ENCODE assay signal across 26 cellular contexts in the genomic region with DNA sequence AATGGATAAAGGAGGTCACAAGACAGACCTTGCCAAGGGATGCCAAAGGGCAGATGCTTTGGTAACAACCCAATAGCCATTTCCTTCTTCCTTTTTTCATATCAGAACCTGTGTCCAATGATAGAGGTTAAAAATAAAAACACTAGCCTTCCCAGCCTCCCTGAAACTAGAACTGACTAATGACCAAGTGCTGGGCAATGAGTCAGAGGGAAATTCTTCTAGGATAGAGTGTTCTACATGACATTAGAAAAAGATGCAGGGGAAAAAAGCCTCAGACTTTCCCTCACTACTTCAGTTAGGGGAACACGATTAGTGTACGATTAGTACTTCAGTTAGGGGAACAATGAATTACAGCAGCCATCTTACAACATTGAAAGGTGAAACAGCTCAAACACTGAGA. TPM values are rescaled to one million over a fixed set of nuclear protein-coding genes. Genes with fewer than 3 reads are reported as not detected.
DNase-seq lines count a peak whose midpoint lies in the region; ATAC-seq, FAIRE-seq and TF ChIP-seq lines count a peak whose summit lies in the region.
"Had no signal": no experiment of that assay in that cellular context is flagged by ENCODE, and none has a peak within 500 bp of the region (broad histone marks: within the 10 kb centered on the region; RNA-seq: fewer than 3 reads in every experiment).

No MANE protein-coding gene starts in this region.

- no peak overlapping the region for H3K4me3 ChIP-seq in GM12878
- no peak overlapping the region for H3K4me3 ChIP-seq in endodermal cell (ENCODE audit: low read length)
- H3K4me3 ChIP-seq: coronary artery, heart right ventricle, right atrium auricular region, upper lobe of left lung had no signal

- H3K27ac Mint-ChIP-seq in endothelial cell (ENCODE audit: unreplicated experiment) (no peak overlapping the region), osteocyte (ENCODE audit: unreplicated experiment) (no peak overlapping the region), endodermal cell (no peak overlapping the region)
- H3K27ac Mint-ChIP-seq: activated CD8-positive, alpha-beta memory T cell treated with anti-CD3 and anti-CD28 coated beads, Interleukin-2, amount 10 ng/mL, durations not matched to agents 7 days and 5 days; CD4-positive, alpha-beta T cell; stimulated activated naive CD8-positive, alpha-beta T cell treated with anti-CD3 and anti-CD28 coated beads, Interleukin-15, Interleukin-2, amounts not matched to agents 100 ng/mL and 50 ng/mL, for 24 hours; T-helper 2 cell treated with Interferon-gamma antibody and Interleukin-4, amounts not matched to agents 5 μg/mL and 100 μg/mL, for 36 hours had no signal

- RAD21 ChIA-PET in GM12878 (lab: Charles Lee; ENCODE audit: unreplicated experiment): no interaction called here

- no peaks in the 10 kb centered on the region for H3K79me2 ChIP-seq in GM12878 (ENCODE audit: control insufficient read depth, insufficient read depth, low read length)

- H3K9me3 Mint-ChIP-seq in endothelial cell (ENCODE audit: unreplicated experiment) (no peaks in the 10 kb centered on the region), osteocyte (ENCODE audit: unreplicated experiment) (no peaks in the 10 kb centered on the region), endodermal cell (peaks cover 17% of the 10 kb centered on the region)
- H3K9me3 Mint-ChIP-seq: CD4-positive, alpha-beta T cell; stimulated activated naive CD8-positive, alpha-beta T cell treated with anti-CD3 and anti-CD28 coated beads, Interleukin-15, Interleukin-2, amounts not matched to agents 100 ng/mL and 50 ng/mL, for 24 hours; T-helper 2 cell treated with Interferon-gamma antibody and Interleukin-4, amounts not matched to agents 5 μg/mL and 100 μg/mL, for 36 hours had no signal

- H3K4me1 ChIP-seq in GM12878 (ENCODE audit: control insufficient read depth, insufficient read depth, low read length): no peaks in the 10 kb centered on the region
- no peaks in the 10 kb centered on the region for H3K4me1 ChIP-seq in foreskin keratinocyte
- no peaks in the 10 kb centered on the region for H3K4me1 ChIP-seq in endodermal cell (ENCODE audit: control insufficient read depth, insufficient read depth, low read length)
- H3K4me1 ChIP-seq: heart right ventricle, right atrium auricular region, upper lobe of left lung had no signal

- H3K9ac ChIP-seq in GM12878 (ENCODE audit: control insufficient read depth, insufficient read depth, low read length) (no peak overlapping the region), endodermal cell (ENCODE audit: extremely low read depth, low read length, poor library complexity, severe bottlenecking) (no peak overlapping the region)

- WGBS in GM12878 (ENCODE audit: insufficient coverage, insufficient replicate concordance, low lambda C conversion rate, missing lambda C conversion rate): 59% methylated on average over 2 of the region's 2 CpGs
- no CpG with 5 or more reads among the region's 2 CpGs for WGBS in endodermal cell (ENCODE audit: insufficient coverage in 1 of 2, insufficient read length in 1 of 2), 2 experiments

- no peak overlapping the region for H2AFZ ChIP-seq in GM12878 (ENCODE audit: control insufficient read depth, low read depth, low read length)

- H3K27me3 Mint-ChIP-seq in endothelial cell (ENCODE audit: unreplicated experiment) (no peaks in the 10 kb centered on the region), osteocyte (ENCODE audit: unreplicated experiment) (no peaks in the 10 kb centered on the region), endodermal cell (ENCODE audit: insufficient read depth) (no peaks in the 10 kb centered on the region)
- H3K27me3 Mint-ChIP-seq: activated CD8-positive, alpha-beta memory T cell treated with anti-CD3 and anti-CD28 coated beads, Interleukin-2, amount 10 ng/mL, durations not matched to agents 7 days and 5 days had no signal

- in situ Hi-C loops in GM12878 (cut with MboI): no loop called here

- TF ChIP-seq CTCF in GM12878 (IDR thresholded peaks at IDR 0.05 in 2 of 3, conservative IDR thresholded peaks at IDR 0.05 in 1 of 3; ENCODE audit: control insufficient read depth in 2 of 3, extremely low read depth in 1 of 3, insufficient read depth in 1 of 3, low read depth in 3 of 3, low read length in 3 of 3) (no peak), foreskin keratinocyte (conservative IDR thresholded peaks at IDR 0.05) (no peak), endothelial cell (IDR thresholded peaks at IDR 0.05; ENCODE audit: unreplicated experiment) (no peak), osteocyte (IDR thresholded peaks at IDR 0.05) (no peak), endodermal cell (conservative IDR thresholded peaks at IDR 0.05) (no peak)

- TF ChIP-seq POLR2A in GM12878 (IDR thresholded peaks at IDR 0.05; ENCODE audit: low read depth, low read length): no peak

- no peaks in the 10 kb centered on the region for H4K20me1 ChIP-seq in GM12878 (ENCODE audit: control insufficient read depth, insufficient read depth)

- ATAC-seq in GM12878: no peak
- ATAC-seq in foreskin keratinocyte: peak; percentile 44
- ATAC-seq: activated CD8-positive, alpha-beta memory T cell treated with anti-CD3 and anti-CD28 coated beads, Interleukin-2, amount 10 ng/mL, durations not matched to agents 7 days and 5 days; heart right ventricle had no signal

- BruUV-seq in GM12878 (replicated peaks; lab: Mats Ljungman, UMichigan): no TSS peak

- H3K36me3 Mint-ChIP-seq in endothelial cell (ENCODE audit: low read depth, unreplicated experiment) (peaks cover 4% of the 10 kb centered on the region), osteocyte (ENCODE audit: unreplicated experiment) (no peaks in the 10 kb centered on the region), endodermal cell (ENCODE audit: low read depth) (no peaks in the 10 kb centered on the region)
- H3K36me3 Mint-ChIP-seq: activated CD8-positive, alpha-beta memory T cell treated with anti-CD3 and anti-CD28 coated beads, Interleukin-2, amount 10 ng/mL, durations not matched to agents 7 days and 5 days had no signal

- POLR2A ChIA-PET in GM12878 (lab: Charles Lee): no interaction called here

- no peak for TF ChIP-seq RAD21 in GM12878 (IDR thresholded peaks at IDR 0.05; ENCODE audit: insufficient read depth, low read depth, low read length)

- H3K4me3 Mint-ChIP-seq in endothelial cell (ENCODE audit: unreplicated experiment): no peak overlapping the region
- no peak overlapping the region for H3K4me3 Mint-ChIP-seq in osteocyte (ENCODE audit: unreplicated experiment)
- no peak overlapping the region for H3K4me3 Mint-ChIP-seq in endodermal cell
- H3K4me3 Mint-ChIP-seq: activated CD8-positive, alpha-beta memory T cell treated with anti-CD3 and anti-CD28 coated beads, Interleukin-2, amount 10 ng/mL, durations not matched to agents 7 days and 5 days; CD4-positive, alpha-beta T cell; stimulated activated naive CD8-positive, alpha-beta T cell treated with anti-CD3 and anti-CD28 coated beads, Interleukin-15, Interleukin-2, amounts not matched to agents 100 ng/mL and 50 ng/mL, for 24 hours; T-helper 2 cell treated with Interferon-gamma antibody and Interleukin-4, amounts not matched to agents 5 μg/mL and 100 μg/mL, for 36 hours had no signal

- TF ChIP-seq EP300 in GM12878 (IDR thresholded peaks at IDR 0.05; ENCODE audit: borderline replicate concordance in 1 of 2, control insufficient read depth in 1 of 2, low read depth in 2 of 2, low read length in 2 of 2): no peak

- SMC1A ChIA-PET in GM12878 (lab: Charles Lee; ENCODE audit: uncharacterized antibody, unreplicated experiment): interaction anchor here (0.6 kb wide), 1 partner anchor 1087 kb away, joined by 3 read pairs; no protein-coding TSS in a partner anchor

- intact Hi-C loops in GM12878 (cut with micrococcal nuclease; ENCODE audit: unreplicated experiment): no loop called here

- FAIRE-seq in HTR-8/SVneo (lab: Jason Lieb, UNC) (peak; percentile 81), GM12878 (lab: Jason Lieb, UNC) (peak; percentile 27)
- FAIRE-seq: GM19239 had no signal

- DNase-seq in A172 (ENCODE audit: low spot score) (peak; percentile 71), HTR-8/SVneo (ENCODE audit: insufficient read length, low spot score) (no peak), GM12878 (ENCODE audit: low read depth, low spot score) (no peak), foreskin keratinocyte (peak in 1 of 2 donors; percentile 21), endothelial cell (ENCODE audit: low spot score) (no peak), osteocyte (ENCODE audit: extremely low spot score, unreplicated experiment) (no peak), endodermal cell (no peak)
- no peak for DNase-seq in central memory CD4-positive, alpha-beta T cell
- DNase-seq: activated CD4-positive, CD25-positive, alpha-beta regulatory T cell treated with anti-CD3 and anti-CD28 coated beads, Interleukin-2, amount 50 U/mL, for 72 hours; activated CD8-positive, alpha-beta memory T cell treated with anti-CD3 and anti-CD28 coated beads, Interleukin-2, amount 10 ng/mL, durations not matched to agents 7 days and 5 days; activated effector memory CD4-positive, alpha-beta T cell treated with anti-CD3 and anti-CD28 coated beads, Interleukin-2, amount 50 U/mL, for 16 hours; CD4-positive, alpha-beta T cell; erythroblast; heart right ventricle; islet precursor cell; MM.1S; NCI-H187 treated with DMSO at 0.1 percent for 48 hours; NCI-H446 treated with DMSO at 0.1 percent for 48 hours; nucleus accumbens; SIG-M5; upper lobe of left lung had no signal

- no peaks in the 10 kb centered on the region for H3K9me3 ChIP-seq in GM12878 (replicated peaks; ENCODE audit: control insufficient read depth, insufficient read depth, low read length)
- H3K9me3 ChIP-seq in endodermal cell (ENCODE audit: control insufficient read depth, low read length): no peaks in the 10 kb centered on the region
- H3K9me3 ChIP-seq: heart right ventricle, right atrium auricular region, upper lobe of left lung had no signal

- H3K4me1 Mint-ChIP-seq in endothelial cell (ENCODE audit: unreplicated experiment) (no peaks in the 10 kb centered on the region), osteocyte (ENCODE audit: unreplicated experiment) (no peaks in the 10 kb centered on the region), endodermal cell (no peaks in the 10 kb centered on the region)
- H3K4me1 Mint-ChIP-seq: activated CD8-positive, alpha-beta memory T cell treated with anti-CD3 and anti-CD28 coated beads, Interleukin-2, amount 10 ng/mL, durations not matched to agents 7 days and 5 days had no signal

- H3K36me3 ChIP-seq in GM12878 (ENCODE audit: control insufficient read depth in 2 of 2, insufficient read depth in 2 of 2, low read length in 1 of 2): no peaks in the 10 kb centered on the region
- H3K36me3 ChIP-seq in endodermal cell (ENCODE audit: control insufficient read depth, insufficient read depth, low read length): no peaks in the 10 kb centered on the region
- H3K36me3 ChIP-seq: heart right ventricle, right atrium auricular region, upper lobe of left lung had no signal

- no peak overlapping the region for H3K4me2 ChIP-seq in GM12878 (ENCODE audit: control insufficient read depth, insufficient read depth)

- no peaks in the 10 kb centered on the region for H3K27me3 ChIP-seq in GM12878 (replicated peaks in 1 of 2; ENCODE audit: control insufficient read depth in 2 of 2, insufficient read depth in 2 of 2, low read length in 1 of 2)
- H3K27me3 ChIP-seq in foreskin keratinocyte: no peaks in the 10 kb centered on the region
- no peaks in the 10 kb centered on the region for H3K27me3 ChIP-seq in endodermal cell (ENCODE audit: control insufficient read depth, insufficient read depth, low read length, poor library complexity, severe bottlenecking)
- H3K27me3 ChIP-seq: right atrium auricular region, upper lobe of left lung had no signal

- CTCF ChIA-PET in GM12878 (lab: Yijun Ruan, JAX): no interaction called here

- no peak overlapping the region for H3K27ac ChIP-seq in GM12878 (ENCODE audit: control insufficient read depth, insufficient read depth)
- H3K27ac ChIP-seq in foreskin keratinocyte: no peak overlapping the region
- no peak overlapping the region for H3K27ac ChIP-seq in endodermal cell (ENCODE audit: low read depth, low read length)
- H3K27ac ChIP-seq: coronary artery, heart right ventricle, right atrium auricular region, upper lobe of left lung had no signal

RNA-seq across cellular contexts. Expression of a gene that starts 29.3 kb away (rescaled TPM):
- total RNA-seq in A172 (2014; rRNA removed; shearing (Covaris generic)): not detected in 2 replicates
- total RNA-seq in GM12878 (2013; cell fraction: nucleolus; rRNA removed): not detected in 2 replicates
- total RNA-seq in GM12878 (2014; rRNA removed) (not detected in 2 replicates), GM12878 (2014; rRNA removed; fragmentation: Illumina TruSeq; extraction: Trizol) (not detected in 2 replicates), GM12878 (2021) (not detected in 2 replicates), foreskin keratinocyte (not detected in 2 replicates), endothelial cell (ENCODE audit: unreplicated experiment) (0.18 TPM), osteocyte (not detected in 2 replicates), endodermal cell (not detected)
- not detected for polyA plus RNA-seq in GM12878 (2011; ENCODE audit: low read depth)
- polyA plus RNA-seq in GM12878 (2011; rRNA removed) (not detected in 2 replicates), GM12878 (2014; fragmentation: Illumina TruSeq; extraction: Trizol) (not detected in 2 replicates), GM12878 (2014; fragmentation: Nextera tagmentation; extraction: Ambion mirVana) (not detected), GM12878 (2014; rRNA removed) (not detected in 2 replicates), GM12878 (2016; fragmentation: Nextera tagmentation; extraction: Ambion mirVana) (not detected), foreskin keratinocyte (not detected in 2 replicates)
- not detected in 2 replicates for polyA plus RNA-seq in GM12878 (2011; cell fraction: cytosol; rRNA removed)
- not detected in 2 replicates for polyA plus RNA-seq in GM12878 (2011; cell fraction: nucleus; rRNA removed)
- polyA plus RNA-seq in GM12878 (2012): not detected in 2 replicates
- not detected in 2 replicates for polyA minus RNA-seq in GM12878 (2011; rRNA and poly(A)+ RNA removed)
- polyA minus RNA-seq in GM12878 (2011; cell fraction: cytosol; rRNA and poly(A)+ RNA removed): not detected in 2 replicates
- not detected in 2 replicates for polyA minus RNA-seq in GM12878 (2011; cell fraction: nucleus; rRNA and poly(A)+ RNA removed)
- not detected for polyA plus RNA-seq in endodermal cell (2013, experiment 1 of 2)
- polyA plus RNA-seq in endodermal cell (2013, experiment 2 of 2): not detected
- total RNA-seq: activated CD8-positive, alpha-beta memory T cell treated with anti-CD3 and anti-CD28 coated beads, Interleukin-2, amount 10 ng/mL, durations not matched to agents 7 days and 5 days; CD4-positive, alpha-beta T cell; heart right ventricle; right atrium auricular region; upper lobe of left lung had no signal
- polyA plus RNA-seq: heart right ventricle had no signal
